11 cellular contexts compared by ENCODE assay signal in the genomic region with DNA sequence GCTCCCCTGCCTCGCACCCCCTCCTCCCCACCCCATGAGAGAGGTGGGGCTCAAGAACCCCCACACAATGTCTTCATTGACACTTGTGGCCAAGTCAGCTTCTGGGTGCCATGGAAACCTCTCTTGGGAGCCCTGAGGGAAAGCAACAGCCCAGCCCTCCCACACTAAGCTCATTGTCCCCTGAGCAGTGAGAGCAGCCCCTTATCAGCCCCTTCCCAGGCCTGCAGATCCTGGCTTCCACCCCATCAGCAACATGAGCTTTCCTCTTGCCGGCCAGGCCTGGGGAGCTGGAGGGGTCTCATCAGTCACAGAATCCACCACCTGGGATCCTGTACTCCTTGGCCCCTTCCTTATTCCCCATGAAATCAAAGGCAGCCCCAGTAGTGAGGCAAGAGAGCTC.
DNase-seq lines count a peak whose midpoint lies in the region; ATAC-seq and TF ChIP-seq lines count a peak whose summit lies in the region.
"Had no signal": no experiment of that assay in that cellular context is flagged by ENCODE, and none has a peak within 500 bp of the region (broad histone marks: within the 10 kb centered on the region; RNA-seq: fewer than 3 reads in every experiment).

No MANE protein-coding gene starts in this region.

- no peaks in the 10 kb centered on the region for H3K27me3 Mint-ChIP-seq in T-helper 2 cell treated with Interferon-gamma antibody and Interleukin-4, amounts not matched to agents 5 μg/mL and 100 μg/mL, for 36 hours (ENCODE audit: low read depth)
- H3K27me3 Mint-ChIP-seq in central memory CD8-positive, alpha-beta T cell = no peaks in the 10 kb centered on the region
- no peaks in the 10 kb centered on the region for H3K27me3 Mint-ChIP-seq in memory B cell

- H3K9me3 ChIP-seq in thoracic aorta = no peaks in the 10 kb centered on the region
- H3K9me3 ChIP-seq: right lobe of liver had no signal

- no peak overlapping the region for H3K4me3 ChIP-seq in thoracic aorta
- H3K4me3 ChIP-seq: right lobe of liver had no signal

- H3K36me3 ChIP-seq in thoracic aorta = no peaks in the 10 kb centered on the region
- H3K36me3 ChIP-seq: right lobe of liver had no signal

- H3K4me3 Mint-ChIP-seq in T-helper 2 cell treated with Interferon-gamma antibody and Interleukin-4, amounts not matched to agents 5 μg/mL and 100 μg/mL, for 36 hours = no peak overlapping the region
- H3K4me3 Mint-ChIP-seq in central memory CD8-positive, alpha-beta T cell = no peak overlapping the region
- H3K4me3 Mint-ChIP-seq in memory B cell = peak overlapping the region; percentile 8

- H3K27ac ChIP-seq in thoracic aorta = peak overlapping the region; percentile 62 to 92
- H3K27ac ChIP-seq: right lobe of liver had no signal

- no peaks in the 10 kb centered on the region for H3K27me3 ChIP-seq in thoracic aorta (replicated peaks; ENCODE audit: insufficient read depth)
- H3K27me3 ChIP-seq: right lobe of liver had no signal

- peaks cover 77% of the 10 kb centered on the region for H3K4me1 Mint-ChIP-seq in T-helper 2 cell treated with Interferon-gamma antibody and Interleukin-4, amounts not matched to agents 5 μg/mL and 100 μg/mL, for 36 hours (ENCODE audit: low read depth)
- H3K4me1 Mint-ChIP-seq in central memory CD8-positive, alpha-beta T cell = peaks cover 52% of the 10 kb centered on the region
- H3K4me1 Mint-ChIP-seq in memory B cell = peaks cover 54% of the 10 kb centered on the region

- peaks cover 56 to 69% of the 10 kb centered on the region in 2 donors for H3K4me1 ChIP-seq in thoracic aorta (ENCODE audit: control insufficient read depth in 1 of 2, low read depth in 2 of 2)

- H3K27ac Mint-ChIP-seq in T-helper 2 cell treated with Interferon-gamma antibody and Interleukin-4, amounts not matched to agents 5 μg/mL and 100 μg/mL, for 36 hours = peak overlapping the region; percentile 67
- H3K27ac Mint-ChIP-seq in central memory CD8-positive, alpha-beta T cell (ENCODE audit: low read depth) = peak overlapping the region; percentile 70
- H3K27ac Mint-ChIP-seq in memory B cell = peak overlapping the region; percentile 59

- no peak for DNase-seq in T-helper 2 cell treated with Interferon-gamma antibody and Interleukin-4, amounts not matched to agents 5 μg/mL and 100 μg/mL, for 36 hours (ENCODE audit: low spot score)
- DNase-seq in T-helper 2 cell (no peak), memory B cell (ENCODE audit: low spot score in 2 of 2) (no peak), thoracic aorta (ENCODE audit: low spot score) (no peak)
- DNase-seq in central memory CD8-positive, alpha-beta T cell (ENCODE audit: low spot score in 2 of 2) = no peak
- DNase-seq in stimulated activated CD4-positive, alpha-beta T cell treated with anti-CD3 and anti-CD28 coated beads, Interleukin-4, amount 100 ng/mL, for 1 hour = no peak
- no peak for DNase-seq in activated CD4-positive, alpha-beta T cell treated with anti-CD3 and anti-CD28 coated beads for 1 hour
- DNase-seq: ACHN; stimulated activated naive CD8-positive, alpha-beta T cell treated with anti-CD3 and anti-CD28 coated beads, Interleukin-15, Interleukin-2, amounts not matched to agents 100 U/mL and 50 U/mL, for 24 hours had no signal

- TF ChIP-seq CTCF in thoracic aorta (IDR thresholded peaks at IDR 0.05) = no peak

- H3K36me3 Mint-ChIP-seq in T-helper 2 cell treated with Interferon-gamma antibody and Interleukin-4, amounts not matched to agents 5 μg/mL and 100 μg/mL, for 36 hours (ENCODE audit: low read depth) = peaks cover 13% of the 10 kb centered on the region
- H3K36me3 Mint-ChIP-seq in central memory CD8-positive, alpha-beta T cell (ENCODE audit: insufficient read depth) = no peaks in the 10 kb centered on the region
- no peaks in the 10 kb centered on the region for H3K36me3 Mint-ChIP-seq in memory B cell

- no peak for ATAC-seq in central memory CD8-positive, alpha-beta T cell (replicated peaks; ENCODE audit: extremely low read depth, poor library complexity, severe bottlenecking)
- ATAC-seq in memory B cell (ENCODE audit: low read depth) (no peak), thoracic aorta (ENCODE audit: insufficient number of reproducible peaks, low FRiP score, low read depth) (no peak), HG02588 (IDR thresholded peaks at IDR 0.05; ENCODE audit: unreplicated experiment) (no peak)
- ATAC-seq: right lobe of liver; stimulated activated naive CD8-positive, alpha-beta T cell treated with anti-CD3 and anti-CD28 coated beads, Interleukin-15, Interleukin-2, amounts not matched to agents 100 U/mL and 50 U/mL, for 24 hours had no signal

- peaks cover 4% of the 10 kb centered on the region for H3K9me3 Mint-ChIP-seq in T-helper 2 cell treated with Interferon-gamma antibody and Interleukin-4, amounts not matched to agents 5 μg/mL and 100 μg/mL, for 36 hours
- H3K9me3 Mint-ChIP-seq in central memory CD8-positive, alpha-beta T cell = peaks cover 5% of the 10 kb centered on the region
- H3K9me3 Mint-ChIP-seq in memory B cell = peaks cover 2% of the 10 kb centered on the region
